Comparison of ENCODE assay signal across 12 cellular contexts in the genomic region with DNA sequence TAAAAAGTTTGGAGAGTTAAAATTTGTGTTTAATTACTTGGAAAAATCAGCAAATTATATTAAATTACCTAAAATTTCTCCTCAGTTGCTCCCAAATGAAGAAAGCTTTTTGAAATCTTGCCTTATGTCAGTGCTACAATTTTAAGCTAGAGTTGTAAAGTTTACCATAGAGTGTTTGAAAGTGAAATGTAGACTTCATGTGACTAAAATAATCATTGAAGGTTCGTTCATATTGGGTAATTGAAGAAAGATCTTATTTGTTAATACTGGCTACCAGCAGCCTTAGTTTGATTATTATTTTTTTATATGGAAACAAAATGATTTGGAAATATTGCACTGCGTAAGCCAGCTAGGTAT. TPM values are rescaled to one million over a fixed set of nuclear protein-coding genes. Genes with fewer than 3 reads are reported as not detected.
DNase-seq lines count a peak whose midpoint lies in the region; TF ChIP-seq lines count a peak whose summit lies in the region.
"Had no signal": no experiment of that assay in that cellular context is flagged by ENCODE, and none has a peak within 500 bp of the region (broad histone marks: within the 10 kb centered on the region; RNA-seq: fewer than 3 reads in every experiment).

No MANE protein-coding gene starts in this region.

- no peak overlapping the region for H3K27ac ChIP-seq in OCI-LY1 (ENCODE audit: low read depth, low read length, poor library complexity, severe bottlenecking)
- peak overlapping the region; percentile 15 to 36 for H3K27ac ChIP-seq in coronary artery
- no peak overlapping the region for H3K27ac ChIP-seq in ovary
- H3K27ac ChIP-seq in neuronal stem cell (replicated peaks; ENCODE audit: low read length) = no peak overlapping the region

- H4K91ac ChIP-seq in neuronal stem cell (ENCODE audit: low read depth, low read length, poor library complexity) = no peak overlapping the region

- no peak overlapping the region for H3K18ac ChIP-seq in neuronal stem cell (ENCODE audit: low read length)

- H3K9me3 ChIP-seq in OCI-LY1 (ENCODE audit: low read length) = no peaks in the 10 kb centered on the region
- no peaks in the 10 kb centered on the region for H3K9me3 ChIP-seq in ovary
- peaks cover 0 to 3% of the 10 kb centered on the region in 2 donors for H3K9me3 ChIP-seq in neuronal stem cell (replicated peaks in 1 of 2; ENCODE audit: control insufficient read depth in 2 of 2, insufficient read depth in 1 of 2, low read depth in 1 of 2, low read length in 2 of 2)

- no peak overlapping the region for H3K4ac ChIP-seq in neuronal stem cell (ENCODE audit: low read length)

- no peak overlapping the region for H3K9ac ChIP-seq in OCI-LY1 (ENCODE audit: low read length)
- H3K9ac ChIP-seq in neuronal stem cell (ENCODE audit: low read depth, low read length, poor library complexity) = no peak overlapping the region

- peaks cover 3% of the 10 kb centered on the region for H3K79me1 ChIP-seq in neuronal stem cell (ENCODE audit: low read depth, low read length)

- intact Hi-C loops in ovary (cut with DNase I) = no loop called here

- no peak overlapping the region for H2AK5ac ChIP-seq in neuronal stem cell (ENCODE audit: low read depth, low read length)

- no peak overlapping the region for H4K8ac ChIP-seq in neuronal stem cell (ENCODE audit: low read depth, low read length)

- TF ChIP-seq EP300 in ovary (IDR thresholded peaks at IDR 0.05) = no peak

- H3K36me3 ChIP-seq in GM06990 (ENCODE audit: control insufficient read depth, insufficient read depth, low read length) (no peaks in the 10 kb centered on the region), OCI-LY1 (ENCODE audit: insufficient read depth, low read length) (peaks cover 3% of the 10 kb centered on the region), ovary (no peaks in the 10 kb centered on the region), neuronal stem cell (replicated peaks in 1 of 2; ENCODE audit: control insufficient read depth in 2 of 2, insufficient read depth in 2 of 2, low read length in 2 of 2) (peaks cover 1 to 9% of the 10 kb centered on the region in 2 donors)

- no peaks in the 10 kb centered on the region for H3K9me2 ChIP-seq in OCI-LY1 (ENCODE audit: low read depth, low read length)

- TF ChIP-seq POLR2A in ovary (IDR thresholded peaks at IDR 0.05) = no peak

- H3F3A ChIP-seq in OCI-LY1 (ENCODE audit: insufficient read depth, low read length) = no peaks in the 10 kb centered on the region

- TF ChIP-seq CTCF in GM06990 (IDR thresholded peaks at IDR 0.05; ENCODE audit: insufficient read depth, low read length, poor library complexity, severe bottlenecking) = no peak
- no peak for TF ChIP-seq CTCF in OCI-LY1 (IDR thresholded peaks at IDR 0.05; ENCODE audit: low read length)
- no peak for TF ChIP-seq CTCF in coronary artery (IDR thresholded peaks at IDR 0.05)
- no peak for TF ChIP-seq CTCF in ovary (IDR thresholded peaks at IDR 0.05)

- peak overlapping the region; percentile 96; the same call in 1 of the 2 replicates for H3K4me3 ChIP-seq in GM06990 (replicated peaks; ENCODE audit: low read depth, low read length)
- peak overlapping the region; percentile 95 for H3K4me3 ChIP-seq in OCI-LY1 (ENCODE audit: low read depth, low read length, poor library complexity, severe bottlenecking)
- H3K4me3 ChIP-seq in coronary artery = peak overlapping the region; percentile 99
- peak overlapping the region; percentile 3 for H3K4me3 ChIP-seq in ovary
- no peak overlapping the region for H3K4me3 ChIP-seq in neuronal stem cell (ENCODE audit: low read length in 2 of 2)

- peak overlapping the region; percentile 99; the same call in 1 of the 2 replicates for H3K4me2 ChIP-seq in OCI-LY1 (ENCODE audit: low read length)
- H3K4me2 ChIP-seq in neuronal stem cell (ENCODE audit: insufficient read depth, low read length, poor library complexity, severe bottlenecking) = no peak overlapping the region

- no peaks in the 10 kb centered on the region for H3K27me3 ChIP-seq in GM06990 (replicated peaks; ENCODE audit: control insufficient read depth, insufficient read depth, low read length)
- H3K27me3 ChIP-seq in OCI-LY1 (ENCODE audit: insufficient read depth, low read length) = no peaks in the 10 kb centered on the region
- H3K27me3 ChIP-seq in ovary = no peaks in the 10 kb centered on the region
- no peaks in the 10 kb centered on the region for H3K27me3 ChIP-seq in neuronal stem cell (ENCODE audit: control insufficient read depth in 3 of 3, insufficient read depth in 3 of 3, low read depth in 1 of 3, low read length in 3 of 3)

- H2BK120ac ChIP-seq in neuronal stem cell (ENCODE audit: low read depth, low read length) = no peak overlapping the region

- H3K14ac ChIP-seq in neuronal stem cell (ENCODE audit: low read length) = no peak overlapping the region

- no peak overlapping the region for H2BK12ac ChIP-seq in neuronal stem cell (ENCODE audit: low read length)

- DNase-seq in GM06990 (ENCODE audit: extremely low read depth, insufficient read length) (no peak), coronary artery (ENCODE audit: low spot score) (no peak), ovary (no peak), NCI-H446 (lab: John Stamatoyannopoulos, UW) (no peak), RPMI8226 (no peak), neuronal stem cell (ENCODE audit: low spot score) (no peak), NOMO-1 (lab: John Stamatoyannopoulos, UW; ENCODE audit: unreplicated experiment in 2 of 2) (no peak)
- DNase-seq: anterior cingulate cortex, head of caudate nucleus, NCI-H2029 treated with DMSO at 0.1 percent for 48 hours, posterior cingulate gyrus had no signal

- H2BK5ac ChIP-seq in neuronal stem cell (ENCODE audit: low read length) = no peak overlapping the region

- H4K20me1 ChIP-seq in OCI-LY1 (ENCODE audit: insufficient read depth, low read length) = 0 out of 2 replicates have a peak, but pooled peaks cover 2% of the 10 kb centered on the region

- H3K79me2 ChIP-seq in OCI-LY1 (ENCODE audit: insufficient read depth, low read length) = peaks cover 85% of the 10 kb centered on the region

- 61 to 65% (median 63%) methylated on average over 2 of the region's 2 CpGs for WGBS in ovary, 3 donors
- WGBS in neuronal stem cell (ENCODE audit: extremely low coverage in 2 of 2, insufficient read length in 2 of 2, insufficient replicate concordance in 1 of 2), 2 donors = no CpG with 5 or more reads among the region's 2 CpGs

- H3K23ac ChIP-seq in neuronal stem cell (ENCODE audit: low read depth, low read length, poor library complexity) = no peak overlapping the region

- no peak overlapping the region for H2AFZ ChIP-seq in OCI-LY1 (ENCODE audit: low read length)
- no peak overlapping the region for H2AFZ ChIP-seq in neuronal stem cell (ENCODE audit: low read length)

- H3K4me1 ChIP-seq in OCI-LY1 (ENCODE audit: insufficient read depth, low read length, severe bottlenecking) (peaks cover 46% of the 10 kb centered on the region), ovary (ENCODE audit: insufficient read depth) (peaks cover 13% of the 10 kb centered on the region), neuronal stem cell (ENCODE audit: control insufficient read depth in 2 of 2, insufficient read depth in 1 of 2, low read depth in 1 of 2, low read length in 2 of 2) (peaks cover 7 to 14% of the 10 kb centered on the region in 2 donors)

- no peak overlapping the region for H2BK15ac ChIP-seq in neuronal stem cell (ENCODE audit: low read length)

RNA-seq across cellular contexts. Expression of gene DYRK1A, which starts 4.4 kb away (rescaled TPM):
- 10 to 100 TPM; 65.5 to 89.0 (median 77.5) TPM for total RNA-seq in ovary
- 10 to 100 TPM; 30.9 to 46.1 TPM for polyA plus RNA-seq in ovary
- polyA plus RNA-seq in neuronal stem cell (2013, experiment 1 of 2) = 33.4 TPM
- polyA plus RNA-seq in neuronal stem cell (2013, experiment 2 of 2) = 36.0 TPM

Comparison
In these comparisons a context has a peak if more than half of its experiments do, and no peak if none do; other contexts are left out.
1. H3K4me3 ChIP-seq: peak in GM06990 (single experiment), OCI-LY1 (single experiment), coronary artery (single experiment) and ovary (single experiment); none in neuronal stem cell (0 of 2).
2. H3K27ac ChIP-seq: peak in coronary artery (2 of 2); none in OCI-LY1 (single experiment), ovary (0 of 2) and neuronal stem cell (single experiment).